Comparison of ENCODE assay signal across 19 cellular contexts in the genomic region with DNA sequence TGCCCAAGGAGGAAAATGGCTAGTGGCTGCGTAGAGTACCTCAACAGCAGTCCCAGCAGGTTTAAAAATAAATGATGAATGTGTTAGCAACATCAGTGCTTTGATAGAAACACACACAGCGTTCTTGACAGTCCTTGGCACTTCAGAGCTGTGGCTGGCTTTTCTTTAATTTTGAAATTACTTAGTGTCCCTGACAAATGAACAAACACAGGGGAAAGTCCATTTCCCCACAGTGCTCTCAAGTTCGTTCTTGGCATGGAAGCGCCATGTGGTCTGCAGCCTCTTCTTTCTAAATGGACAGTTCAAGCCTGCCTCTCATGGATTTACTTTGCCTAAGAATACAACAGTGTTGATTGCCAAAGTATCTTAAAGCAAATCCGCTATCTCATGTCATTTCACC.
"Had no signal": no experiment of that assay in that cellular context is flagged by ENCODE, and none has a peak within 500 bp of the region (broad histone marks: within the 10 kb centered on the region; RNA-seq: fewer than 3 reads in every experiment).

No MANE protein-coding gene starts in this region.

- H3K27me3 ChIP-seq: ascending aorta, sigmoid colon, tibial artery, uterus had no signal

- H3K36me3 ChIP-seq: ascending aorta, sigmoid colon, tibial artery, uterus had no signal

- DNase-seq: activated B cell treated with CpG ODN at 0.5 μM for 24 hours; activated CD4-positive, alpha-beta T cell treated with anti-CD3 and anti-CD28 coated beads, Interleukin-2, amount 10 ng/mL, durations not matched to agents 24 days and 14 days; activated naive CD4-positive, alpha-beta T cell treated with Interleukin-2 at 50 U/mL for 16 hours; activated naive CD8-positive, alpha-beta T cell treated with anti-CD3 and anti-CD28 coated beads, Interleukin-2, amount 50 U/mL, for 24 hours; effector memory CD8-positive, alpha-beta T cell; hypothalamus; occipital lobe; psoas muscle; sigmoid colon; stimulated activated CD4-positive, alpha-beta T cell treated with anti-CD3 and anti-CD28 coated beads, Interleukin-15, amount 100 ng/mL, for 24 hours; stimulated activated CD4-positive, alpha-beta T cell treated with anti-CD3 and anti-CD28 coated beads, Interleukin-4, amount 100 ng/mL, for 24 hours; stimulated activated naive CD8-positive, alpha-beta T cell treated with anti-CD3 and anti-CD28 coated beads, Interleukin-15, amount 100 ng/mL, for 72 hours; tibial artery; uterus had no signal

- H3K4me3 ChIP-seq: ascending aorta, coronary artery, lung, psoas muscle, sigmoid colon, tibial artery, uterus had no signal

- H3K27ac ChIP-seq: ascending aorta, coronary artery, epithelial cell of prostate, psoas muscle, sigmoid colon, tibial artery, uterus had no signal

- H3K4me1 ChIP-seq: ascending aorta, psoas muscle, sigmoid colon, tibial artery, uterus had no signal

- ATAC-seq: activated naive CD8-positive, alpha-beta T cell treated with anti-CD3 and anti-CD28 coated beads, Interleukin-2, amount 50 U/mL, for 24 hours; effector memory CD8-positive, alpha-beta T cell; natural killer cell treated with Interleukin-12 subunit alpha and Interleukin-12 subunit beta and Interleukin-15 and Interleukin-18, amount 100 ng/mL, for 72 hours; stimulated activated naive CD8-positive, alpha-beta T cell treated with anti-CD3 and anti-CD28 coated beads, Interleukin-15, amount 100 ng/mL, for 72 hours had no signal

- H3K9me3 ChIP-seq: ascending aorta, sigmoid colon, uterus had no signal
